8 cellular contexts compared by ENCODE assay signal in genomic region chr13:100131863-100132574, GRCh38. TPM values are rescaled to one million over a fixed set of nuclear protein-coding genes. Genes with fewer than 3 reads are reported as not detected.
DNase-seq lines count a peak whose midpoint lies in the region.

No MANE protein-coding gene starts in this region.

- peaks cover 39% of the 10 kb centered on the region for H3K4me1 Mint-ChIP-seq in activated T-helper 1 cell treated with anti-CD3 and anti-CD28 coated beads, Interleukin-12 subunit alpha, Interleukin-12 subunit beta, Interleukin-2, Interleukin-4 antibody, amounts not matched to agents 30 ng/mL and 10 ng/mL and 1 ng/mL, durations not matched to agents 14 hours and 24 hours and 36 hours (ENCODE audit: low read depth)

- no peaks in the 10 kb centered on the region for H3K9me3 Mint-ChIP-seq in activated T-helper 1 cell treated with anti-CD3 and anti-CD28 coated beads, Interleukin-12 subunit alpha, Interleukin-12 subunit beta, Interleukin-2, Interleukin-4 antibody, amounts not matched to agents 30 ng/mL and 10 ng/mL and 1 ng/mL, durations not matched to agents 14 hours and 24 hours and 36 hours

- no peak overlapping the region for H3K27ac Mint-ChIP-seq in activated T-helper 1 cell treated with anti-CD3 and anti-CD28 coated beads, Interleukin-12 subunit alpha, Interleukin-12 subunit beta, Interleukin-2, Interleukin-4 antibody, amounts not matched to agents 30 ng/mL and 10 ng/mL and 1 ng/mL, durations not matched to agents 14 hours and 24 hours and 36 hours

- in situ Hi-C loops in SK-MEL-5 (cut with HindIII; ENCODE audit: low pct_unique_long_range_greater_than_20kb, low sequenced_read_pairs): no loop called here

- no peak overlapping the region for H3K4me3 Mint-ChIP-seq in activated T-helper 1 cell treated with anti-CD3 and anti-CD28 coated beads, Interleukin-12 subunit alpha, Interleukin-12 subunit beta, Interleukin-2, Interleukin-4 antibody, amounts not matched to agents 30 ng/mL and 10 ng/mL and 1 ng/mL, durations not matched to agents 14 hours and 24 hours and 36 hours

- H3K36me3 Mint-ChIP-seq in activated T-helper 1 cell treated with anti-CD3 and anti-CD28 coated beads, Interleukin-12 subunit alpha, Interleukin-12 subunit beta, Interleukin-2, Interleukin-4 antibody, amounts not matched to agents 30 ng/mL and 10 ng/mL and 1 ng/mL, durations not matched to agents 14 hours and 24 hours and 36 hours (ENCODE audit: low read depth): peaks cover 14% of the 10 kb centered on the region

- intact Hi-C loops in activated T-helper 1 cell treated with anti-CD3 and anti-CD28 coated beads, Interleukin-12 subunit alpha, Interleukin-12 subunit beta, Interleukin-2, Interleukin-4 antibody, amounts not matched to agents 30 ng/mL and 10 ng/mL and 1 ng/mL, durations not matched to agents 14 hours and 24 hours and 36 hours (cut with micrococcal nuclease): loop anchor here (1.0 to 5.0 kb wide), 4 partner anchors 43 to 375 kb away; partner anchors contain the start of gene PCCA

- H3K27me3 Mint-ChIP-seq in activated T-helper 1 cell treated with anti-CD3 and anti-CD28 coated beads, Interleukin-12 subunit alpha, Interleukin-12 subunit beta, Interleukin-2, Interleukin-4 antibody, amounts not matched to agents 30 ng/mL and 10 ng/mL and 1 ng/mL, durations not matched to agents 14 hours and 24 hours and 36 hours (ENCODE audit: insufficient read depth): no peaks in the 10 kb centered on the region

- DNase-seq in activated effector memory CD4-positive, alpha-beta T cell treated with anti-CD3 and anti-CD28 coated beads, Interleukin-2, amount 50 U/mL, for 16 hours: peak; percentile 72
- no peak for DNase-seq in activated effector memory CD4-positive, alpha-beta T cell treated with Interleukin-2 at 50 U/mL for 16 hours
- DNase-seq in SK-MEL-5 (ENCODE audit: low read depth, low spot score): peak; percentile 58
- peak; percentile 84 for DNase-seq in foreskin melanocyte
- peak; percentile 79 for DNase-seq in stromal cell of bone marrow (ENCODE audit: low read depth)
- no peak for DNase-seq in activated T-helper 1 cell treated with anti-CD3 and anti-CD28 coated beads, Interleukin-12 subunit alpha, Interleukin-12 subunit beta, Interleukin-2, Interleukin-4 antibody, amounts not matched to agents 30 ng/mL and 10 ng/mL and 1 ng/mL, durations not matched to agents 14 hours and 24 hours and 36 hours (ENCODE audit: low spot score)
- DNase-seq in NCI-H1694 (lab: John Stamatoyannopoulos, UW): no peak
- DNase-seq in midbrain (lab: John Stamatoyannopoulos, UW): no peak

RNA-seq across cellular contexts. Expression of gene PCCA, which starts 43.1 kb away (rescaled TPM):
- total RNA-seq in SK-MEL-5 (2014; rRNA removed; shearing (Covaris generic)): 9.7 and 12.4 TPM in 2 replicates
- polyA plus RNA-seq in SK-MEL-5 (2015; cell fraction: cytosol; rRNA removed): 7.7 and 13.7 TPM in 2 replicates
- 21.1 and 27.0 TPM in 2 replicates for polyA plus RNA-seq in SK-MEL-5 (2015; cell fraction: nucleus; rRNA removed)
- 8.6 and 9.7 TPM in 2 replicates for total RNA-seq in activated T-helper 1 cell treated with anti-CD3 and anti-CD28 coated beads, Interleukin-12 subunit alpha, Interleukin-12 subunit beta, Interleukin-2, Interleukin-4 antibody, amounts not matched to agents 30 ng/mL and 10 ng/mL and 1 ng/mL, durations not matched to agents 14 hours and 24 hours and 36 hours

Comparison
In these comparisons a context has a peak if more than half of its experiments do, and no peak if none do; other contexts are left out.
1. DNase-seq: peak in activated effector memory CD4-positive, alpha-beta T cell treated with anti-CD3 and anti-CD28 coated beads, Interleukin-2, amount 50 U/mL, for 16 hours (single experiment), SK-MEL-5 (single experiment), foreskin melanocyte (single experiment) and stromal cell of bone marrow (single experiment); none in activated effector memory CD4-positive, alpha-beta T cell treated with Interleukin-2 at 50 U/mL for 16 hours (single experiment), activated T-helper 1 cell treated with anti-CD3 and anti-CD28 coated beads, Interleukin-12 subunit alpha, Interleukin-12 subunit beta, Interleukin-2, Interleukin-4 antibody, amounts not matched to agents 30 ng/mL and 10 ng/mL and 1 ng/mL, durations not matched to agents 14 hours and 24 hours and 36 hours (single experiment), NCI-H1694 (single experiment) and midbrain (single experiment).